13 cellular contexts compared by ENCODE assay signal in the genomic region with DNA sequence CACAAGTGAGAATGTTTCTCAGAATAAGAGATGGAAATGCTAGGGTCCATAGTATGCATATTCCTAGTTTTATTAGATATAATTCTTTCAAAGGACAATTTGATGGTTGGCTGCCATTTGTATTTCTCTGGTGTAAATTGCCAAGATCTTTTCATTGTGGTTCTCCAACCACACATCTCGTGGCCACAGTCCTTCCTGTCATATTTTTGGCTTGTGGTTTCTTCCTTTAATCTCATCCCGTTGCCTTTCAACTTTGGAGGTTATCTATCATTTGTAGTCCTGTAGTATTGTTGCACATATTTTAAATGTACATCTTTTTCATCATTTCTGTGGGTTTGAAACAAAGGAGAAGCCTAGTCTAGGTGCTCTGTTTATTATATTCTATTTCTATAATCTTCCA.
"Had no signal": no experiment of that assay in that cellular context is flagged by ENCODE, and none has a peak within 500 bp of the region (broad histone marks: within the 10 kb centered on the region; RNA-seq: fewer than 3 reads in every experiment).

No MANE protein-coding gene starts in this region.

- ATAC-seq: activated T-helper 17 cell treated with anti-CD3 and anti-CD28 coated beads, Interleukin-2, amount 50 U/mL, for 72 hours; esophagus mucosa; left cardiac atrium; natural killer cell treated with Interleukin-12 subunit alpha and Interleukin-12 subunit beta and Interleukin-15 and Interleukin-18, amount 100 ng/mL, for 72 hours; right cardiac atrium; stimulated activated effector memory CD8-positive, alpha-beta T cell treated with anti-CD3 and anti-CD28 coated beads, Interleukin-12 subunit alpha, Interleukin-12 subunit beta, amount 100 ng/mL, for 72 hours; T-helper 17 cell had no signal

- H3K27ac ChIP-seq: transverse colon had no signal

- DNase-seq: activated CD4-positive, alpha-beta T cell treated with anti-CD3 and anti-CD28 coated beads, Interleukin-2, amount 50 U/mL, for 1 hour; activated T-cell treated with anti-CD3 and anti-CD28 coated beads for 4 hours; head of caudate nucleus; left cardiac atrium; occipital lobe; right cardiac atrium; T-helper 17 cell; transverse colon had no signal

- H3K27me3 ChIP-seq: transverse colon had no signal

- H3K36me3 ChIP-seq: transverse colon had no signal

- H3K4me3 ChIP-seq: lung, transverse colon had no signal
